ENCODE assay signal across 11 cellular contexts in genomic region chr11:3126207-3126865, GRCh38. TPM values are rescaled to one million over a fixed set of nuclear protein-coding genes. Genes with fewer than 3 reads are reported as not detected.
DNase-seq lines count a peak whose midpoint lies in the region; ATAC-seq and TF ChIP-seq lines count a peak whose summit lies in the region.
"Had no signal": no experiment of that assay in that cellular context is flagged by ENCODE, and none has a peak within 500 bp of the region (broad histone marks: within the 10 kb centered on the region; RNA-seq: fewer than 3 reads in every experiment).

No MANE protein-coding gene starts in this region.

- peaks cover 14% of the 10 kb centered on the region for H3K4me1 Mint-ChIP-seq in chondrocyte (ENCODE audit: low read depth)
- H3K4me1 Mint-ChIP-seq: activated CD4-positive, alpha-beta T cell treated with anti-CD3 and anti-CD28 coated beads, Interleukin-2, amount 10 ng/mL, durations not matched to agents 7 days and 5 days had no signal

- TF ChIP-seq POLR2A in lower leg skin (IDR thresholded peaks at IDR 0.05) (no peak), suprapubic skin (IDR thresholded peaks at IDR 0.05) (no peak)

- 74 to 79% methylated on average over 19 to 21 of the region's 21 CpGs for WGBS in lower leg skin, 2 donors
- 82% methylated on average over 18 of the region's 21 CpGs for WGBS in suprapubic skin

- no peak for TF ChIP-seq CTCF in chondrocyte (IDR thresholded peaks at IDR 0.05)
- TF ChIP-seq CTCF in lower leg skin (IDR thresholded peaks at IDR 0.05): no peak
- no peak for TF ChIP-seq CTCF in suprapubic skin (IDR thresholded peaks at IDR 0.05)

- no peaks in the 10 kb centered on the region for H3K9me3 Mint-ChIP-seq in chondrocyte (ENCODE audit: low read depth)
- H3K9me3 Mint-ChIP-seq: activated CD4-positive, alpha-beta T cell treated with anti-CD3 and anti-CD28 coated beads, Interleukin-2, amount 10 ng/mL, durations not matched to agents 7 days and 5 days had no signal

- peaks cover 23% of the 10 kb centered on the region for H3K36me3 ChIP-seq in suprapubic skin

- H3K4me3 ChIP-seq in lower leg skin (ENCODE audit: low read depth, poor library complexity, severe bottlenecking) (no peak overlapping the region), suprapubic skin (no peak overlapping the region)

- H3K27ac ChIP-seq in suprapubic skin: peak overlapping the region; percentile 42

- no peaks in the 10 kb centered on the region for H3K27me3 ChIP-seq in suprapubic skin

- peak overlapping the region; percentile 5 for H3K27ac Mint-ChIP-seq in chondrocyte (ENCODE audit: unreplicated experiment)
- H3K27ac Mint-ChIP-seq: activated CD4-positive, alpha-beta T cell treated with anti-CD3 and anti-CD28 coated beads, Interleukin-2, amount 10 ng/mL, durations not matched to agents 7 days and 5 days had no signal

- peak; percentile 90 for DNase-seq in NCI-H2029 (lab: John Stamatoyannopoulos, UW)
- peak; percentile 83 for DNase-seq in chondrocyte (ENCODE audit: low spot score)
- peak; percentile 60 to 86 for DNase-seq in lower leg skin (ENCODE audit: low spot score in 2 of 2)
- DNase-seq in suprapubic skin (ENCODE audit: low spot score in 2 of 2): peak; percentile 77 to 82
- DNase-seq in HuH-7.5 (ENCODE audit: low spot score): no peak
- no peak for DNase-seq in activated effector memory CD4-positive, alpha-beta T cell treated with Interleukin-2 at 50 U/mL for 16 hours
- DNase-seq: activated CD4-positive, alpha-beta T cell treated with anti-CD3 and anti-CD28 coated beads, Interleukin-2, amount 10 ng/mL, durations not matched to agents 7 days and 5 days; foreskin fibroblast; NCI-H510A had no signal

- ATAC-seq in GM21825 (IDR thresholded peaks at IDR 0.05; ENCODE audit: unreplicated experiment): no peak
- ATAC-seq in GM19467 (IDR thresholded peaks at IDR 0.05; ENCODE audit: unreplicated experiment): no peak

- H3K4me3 Mint-ChIP-seq in chondrocyte (ENCODE audit: unreplicated experiment): no peak overlapping the region
- H3K4me3 Mint-ChIP-seq: activated CD4-positive, alpha-beta T cell treated with anti-CD3 and anti-CD28 coated beads, Interleukin-2, amount 10 ng/mL, durations not matched to agents 7 days and 5 days had no signal

- intact Hi-C loops in lower leg skin (cut with DNase I; ENCODE audit: low total_unique reads): no loop called here

- TF ChIP-seq EP300 in suprapubic skin (IDR thresholded peaks at IDR 0.05): no peak

- H3K4me1 ChIP-seq in suprapubic skin: peaks cover 67% of the 10 kb centered on the region

- H3K27me3 Mint-ChIP-seq in chondrocyte (ENCODE audit: low read depth): no peaks in the 10 kb centered on the region
- H3K27me3 Mint-ChIP-seq: activated CD4-positive, alpha-beta T cell treated with anti-CD3 and anti-CD28 coated beads, Interleukin-2, amount 10 ng/mL, durations not matched to agents 7 days and 5 days had no signal

- H3K36me3 Mint-ChIP-seq in chondrocyte (ENCODE audit: low read depth): peaks cover 6% of the 10 kb centered on the region

- no peaks in the 10 kb centered on the region for H3K9me3 ChIP-seq in suprapubic skin

RNA-seq across cellular contexts. Expression of gene OSBPL5, which starts 38.8 kb away (rescaled TPM):
- total RNA-seq in chondrocyte: 43.9 to 78.9 TPM (median 47.6 TPM) in 3 replicates
- 10 to 100 TPM; 39.0 to 77.4 (median 64.2) TPM for total RNA-seq in lower leg skin
- 10 to 100 TPM; 43.4 to 75.2 (median 56.8) TPM for total RNA-seq in suprapubic skin

Comparison
In these comparisons a context has a peak if more than half of its experiments do, and no peak if none do; other contexts are left out.
1. DNase-seq: peak in NCI-H2029 (single experiment), chondrocyte (single experiment), lower leg skin (2 of 2) and suprapubic skin (2 of 2); none in HuH-7.5 (single experiment) and activated effector memory CD4-positive, alpha-beta T cell treated with Interleukin-2 at 50 U/mL for 16 hours (single experiment).